In genomic region chr12:25257590-25258324, GRCh38 we compare ENCODE assay signal across 21 cellular contexts. TPM values are rescaled to one million over a fixed set of nuclear protein-coding genes. Genes with fewer than 3 reads are reported as not detected.
DNase-seq lines count a peak whose midpoint lies in the region; ATAC-seq, FAIRE-seq and TF ChIP-seq lines count a peak whose summit lies in the region.
"Had no signal": no experiment of that assay in that cellular context is flagged by ENCODE, and none has a peak within 500 bp of the region (broad histone marks: within the 10 kb centered on the region; RNA-seq: fewer than 3 reads in every experiment).

No MANE protein-coding gene starts in this region.

- CTCF ChIA-PET in HepG2 (lab: Yijun Ruan, JAX; ENCODE audit: low intra/inter-chr PET ratio, low total read pairs): no interaction called here

- ATAC-seq in HepG2 (peak; percentile 54), HG03039 (IDR thresholded peaks at IDR 0.05; ENCODE audit: unreplicated experiment) (no peak)
- ATAC-seq: Panc1, SK-N-SH treated with all-trans-retinoic acid at 6 μM for 48 hours had no signal

- BruUV-seq in HepG2 (replicated peaks; lab: Mats Ljungman, UMichigan): no TSS peak

- in situ Hi-C loops in HepG2 (cut with HindIII; ENCODE audit: extremely low pct_ligation_motif_present, low pct_unique_long_range_greater_than_20kb): no loop called here

- H3K27ac ChIP-seq in HUES48 (ENCODE audit: low read depth, low read length) (peak overlapping the region; percentile 22), hepatocyte (peak overlapping the region; percentile 66), HepG2 (ENCODE audit: extremely low read length, insufficient read depth, low read length) (no peak overlapping the region), thyroid gland (peak overlapping the region; percentile 47 to 83 (median 79))

- POLR2A ChIA-PET in HepG2 (lab: Yijun Ruan, JAX): no interaction called here

- H3K36me3 ChIP-seq in HUES48 (ENCODE audit: control insufficient read depth, insufficient read depth, low read length): no peaks in the 10 kb centered on the region
- no peaks in the 10 kb centered on the region for H3K36me3 ChIP-seq in hepatocyte (replicated peaks; ENCODE audit: insufficient read depth, low read depth)
- H3K36me3 ChIP-seq in HepG2 (replicated peaks in 1 of 2; ENCODE audit: control insufficient read depth in 1 of 2, insufficient read depth in 2 of 2, low read length in 2 of 2): no peaks in the 10 kb centered on the region; a peak in 1 of 5 replicates
- no peaks in the 10 kb centered on the region for H3K36me3 ChIP-seq in thyroid gland

- H3K27me3 ChIP-seq in HUES48 (ENCODE audit: control insufficient read depth, insufficient read depth, low read length) (no peaks in the 10 kb centered on the region; the same call in 1 of the 2 replicates), hepatocyte (no peaks in the 10 kb centered on the region), HepG2 (ENCODE audit: control insufficient read depth in 1 of 2, insufficient read depth in 2 of 2, low read length in 2 of 2) (no peaks in the 10 kb centered on the region), thyroid gland (no peaks in the 10 kb centered on the region)

- DNase-seq in hepatocyte (ENCODE audit: low spot score) (no peak), HepG2 (ENCODE audit: low spot score) (peak; percentile 73), thyroid gland (peak; percentile 88), GF-D8 (lab: John Stamatoyannopoulos, UW) (no peak), DMS114 treated with DMSO at 0.1 percent for 48 hours (lab: John Stamatoyannopoulos, UW; ENCODE audit: unreplicated experiment) (no peak), globus pallidus (ENCODE audit: low spot score) (no peak)
- DNase-seq: CD4-positive, CD25-positive, alpha-beta regulatory T cell; DMS79 treated with DMSO at 0.1 percent for 48 hours; GOT3; Kasumi-1; NCI-H1417; NCI-H187 treated with DMSO at 0.1 percent for 48 hours; NCI-H2227 treated with DMSO at 0.1 percent for 48 hours; NCI-H510A; NCI-H748 treated with DMSO at 0.1 percent for 48 hours; NK-92 treated with Interleukin-12 subunit alpha and Interleukin-12 subunit beta, amount 100 ng/mL, for 24 hours had no signal

- H3K9me3 ChIP-seq in HUES48 (ENCODE audit: control insufficient read depth, insufficient read depth, low read length) (no peaks in the 10 kb centered on the region), hepatocyte (ENCODE audit: low read depth) (no peaks in the 10 kb centered on the region), HepG2 (ENCODE audit: low read length) (no peaks in the 10 kb centered on the region), thyroid gland (no peaks in the 10 kb centered on the region)

- peak; percentile 82 for FAIRE-seq in HepG2 (lab: Jason Lieb, UNC)
- FAIRE-seq: GM12891 had no signal

- TF ChIP-seq CTCF in hepatocyte (IDR thresholded peaks at IDR 0.05; ENCODE audit: poor library complexity) (no peak), HepG2 (CRISPR knock-in tag; IDR thresholded peaks at IDR 0.05) (no peak), thyroid gland (IDR thresholded peaks at IDR 0.05) (no peak)

- H3K4me1 ChIP-seq in HUES48 (ENCODE audit: control insufficient read depth, insufficient read depth, low read length): peaks cover 18% of the 10 kb centered on the region
- H3K4me1 ChIP-seq in hepatocyte (ENCODE audit: insufficient read depth): peaks cover 35% of the 10 kb centered on the region
- H3K4me1 ChIP-seq in HepG2 (ENCODE audit: insufficient read depth, low read length): peaks cover 58% of the 10 kb centered on the region
- H3K4me1 ChIP-seq in thyroid gland: peaks cover 8 to 17% of the 10 kb centered on the region in 2 donors

- no peak overlapping the region for H3K9ac ChIP-seq in HUES48 (ENCODE audit: low read depth, low read length)
- no peak overlapping the region for H3K9ac ChIP-seq in HepG2 (ENCODE audit: insufficient read depth, low read depth, low read length)

- no peaks in the 10 kb centered on the region for H3K79me2 ChIP-seq in hepatocyte
- H3K79me2 ChIP-seq in HepG2 (ENCODE audit: insufficient read depth, low read length): no peaks in the 10 kb centered on the region

- H3K4me3 ChIP-seq in HUES48 (ENCODE audit: low read depth, low read length) (0 out of 2 replicates have a peak overlapping the region, but pooled peaks have one; percentile 18), hepatocyte (no peak overlapping the region), HepG2 (replicated peaks in 1 of 3; ENCODE audit: insufficient read depth in 1 of 3, low read depth in 2 of 3, low read length in 3 of 3) (0 out of 6 replicates have a peak overlapping the region, but pooled peaks of 1 of the 3 experiments have one; percentile 13), thyroid gland (replicated peaks in 1 of 3) (no peak overlapping the region)

- intact Hi-C loops in HepG2 (cut with micrococcal nuclease; ENCODE audit: unreplicated experiment): loop anchor here (10.0 kb wide), 1 partner anchor 77 kb away; no protein-coding TSS in a partner anchor
- intact Hi-C loops in thyroid gland (cut with DNase I): no loop called here

- H2AFZ ChIP-seq in hepatocyte: no peak overlapping the region
- H2AFZ ChIP-seq in HepG2 (ENCODE audit: low read length): no peak overlapping the region

- no peak for TF ChIP-seq RAD21 in HepG2 (CRISPR knock-in tag; IDR thresholded peaks at IDR 0.05)

- H3K9me2 ChIP-seq in hepatocyte (replicated peaks; ENCODE audit: insufficient read depth): no peaks in the 10 kb centered on the region

- 78% methylated on average over 5 of the region's 5 CpGs for WGBS in hepatocyte (ENCODE audit: low lambda C conversion rate, missing lambda C conversion rate)
- 6% methylated on average over 5 of the region's 5 CpGs for WGBS in HepG2 (ENCODE audit: low lambda C conversion rate)
- WGBS in thyroid gland, 2 donors: 34 to 50% methylated on average over 5 of the region's 5 CpGs

- TF ChIP-seq EP300 in HepG2 (IDR thresholded peaks at IDR 0.05; ENCODE audit: low read depth in 2 of 2, low read length in 2 of 2) (0 out of 4 replicates have a peak, but pooled peaks have one; percentile 18 to 21), HepG2 (CRISPR knock-in tag; IDR thresholded peaks at IDR 0.05; ENCODE audit: borderline replicate concordance) (0 out of 2 replicates have a peak, but pooled peaks have one; percentile 27)

- H3K4me2 ChIP-seq in hepatocyte: no peak overlapping the region
- peak overlapping the region; percentile 62 for H3K4me2 ChIP-seq in HepG2 (ENCODE audit: low read depth, low read length)

- no peak for TF ChIP-seq POLR2A in HepG2 (IDR thresholded peaks at IDR 0.05; ENCODE audit: insufficient read depth in 1 of 2, low read depth in 2 of 2, low read length in 2 of 2)
- no peak for TF ChIP-seq POLR2A in thyroid gland (IDR thresholded peaks at IDR 0.05)

- H4K20me1 ChIP-seq in hepatocyte (ENCODE audit: insufficient read depth, poor library complexity, severe bottlenecking) (no peaks in the 10 kb centered on the region), HepG2 (ENCODE audit: insufficient read depth, low read length) (no peaks in the 10 kb centered on the region)

TF ChIP-seq in HepG2, 621 proteins besides CTCF, POLR2A, EP300 and RAD21 (continues in another document):
- TF ChIP-seq FOXP4 (CRISPR knock-in tag; IDR thresholded peaks at IDR 0.05): peak; percentile 42; the same call in 1 of the 2 replicates
- TF ChIP-seq KLF16 (CRISPR knock-in tag; IDR thresholded peaks at IDR 0.05): no peak

RNA-seq across cellular contexts. Expression of gene KRAS, which starts 7.0 kb away (rescaled TPM):
- total RNA-seq in hepatocyte (35.7 and 43.6 TPM in 2 replicates), HepG2 (2016; rRNA removed; fragmentation: Illumina TruSeq; extraction: Trizol) (9.8 and 18.4 TPM in 2 replicates), thyroid gland (10 to 100 TPM; 17.3 to 25.7 (median 22.3) TPM)
- polyA plus RNA-seq in hepatocyte (41.0 and 42.5 TPM in 2 replicates), HepG2 (2011; rRNA removed) (6.0 and 6.5 TPM in 2 replicates)
- 0.81 and 0.97 TPM in 2 replicates for total RNA-seq in HepG2 (2016; cell fraction: cytosol; rRNA removed; fragmentation: Illumina TruSeq; extraction: Trizol; ENCODE audit: low read depth)
- total RNA-seq in HepG2 (2016; cell fraction: insoluble cytoplasmic fraction; rRNA removed; fragmentation: Illumina TruSeq; extraction: Trizol): 10.0 and 16.0 TPM in 2 replicates
- total RNA-seq in HepG2 (2016; cell fraction: membrane; rRNA removed; fragmentation: Illumina TruSeq; extraction: Trizol): 6.8 and 7.2 TPM in 2 replicates
- total RNA-seq in HepG2 (2016; cell fraction: nucleus; rRNA removed; fragmentation: Illumina TruSeq; extraction: Trizol): 10.7 and 12.1 TPM in 2 replicates
- polyA plus RNA-seq in HepG2 (2011; cell fraction: cytosol; rRNA removed): 2.7 and 4.7 TPM in 2 replicates
- 1.8 and 2.7 TPM in 2 replicates for polyA plus RNA-seq in HepG2 (2011; cell fraction: nucleus; rRNA removed)
- polyA plus RNA-seq in HepG2 (2012): 5.8 and 6.5 TPM in 2 replicates
- 0.63 and 0.87 TPM in 2 replicates for polyA plus RNA-seq in HepG2 (2016; cell fraction: cytosol; fragmentation: Illumina TruSeq; extraction: Trizol; ENCODE audit: low read depth)
- polyA plus RNA-seq in HepG2 (2016; cell fraction: insoluble cytoplasmic fraction; fragmentation: Illumina TruSeq; extraction: Trizol; ENCODE audit: low read depth): 18.9 and 21.1 TPM in 2 replicates
- polyA plus RNA-seq in HepG2 (2016; cell fraction: membrane; fragmentation: Illumina TruSeq; extraction: Trizol; ENCODE audit: low read depth): 3.4 and 3.6 TPM in 2 replicates
- polyA plus RNA-seq in HepG2 (2016; cell fraction: nucleus; fragmentation: Illumina TruSeq; extraction: Trizol; ENCODE audit: insufficient read depth, low read depth): 12.7 and 13.6 TPM in 2 replicates
- 3.6 and 6.6 TPM in 2 replicates for polyA minus RNA-seq in HepG2 (2011; rRNA and poly(A)+ RNA removed; ENCODE audit: low replicate concordance)
- 6.2 and 7.1 TPM in 2 replicates for polyA minus RNA-seq in HepG2 (2011; cell fraction: cytosol; rRNA and poly(A)+ RNA removed)
- polyA minus RNA-seq in HepG2 (2011; cell fraction: nucleus; rRNA and poly(A)+ RNA removed): 13.3 and 14.0 TPM in 2 replicates

Comparison
In these comparisons a context has a peak if more than half of its experiments do, and no peak if none do; other contexts are left out.
1. DNase-seq: peak in HepG2 (single experiment) and thyroid gland (2 of 2); none in hepatocyte (single experiment), GF-D8 (single experiment), DMS114 treated with DMSO at 0.1 percent for 48 hours (single experiment) and globus pallidus (single experiment).